Comparison of ENCODE assay signal across 1 cellular context in the genomic region with DNA sequence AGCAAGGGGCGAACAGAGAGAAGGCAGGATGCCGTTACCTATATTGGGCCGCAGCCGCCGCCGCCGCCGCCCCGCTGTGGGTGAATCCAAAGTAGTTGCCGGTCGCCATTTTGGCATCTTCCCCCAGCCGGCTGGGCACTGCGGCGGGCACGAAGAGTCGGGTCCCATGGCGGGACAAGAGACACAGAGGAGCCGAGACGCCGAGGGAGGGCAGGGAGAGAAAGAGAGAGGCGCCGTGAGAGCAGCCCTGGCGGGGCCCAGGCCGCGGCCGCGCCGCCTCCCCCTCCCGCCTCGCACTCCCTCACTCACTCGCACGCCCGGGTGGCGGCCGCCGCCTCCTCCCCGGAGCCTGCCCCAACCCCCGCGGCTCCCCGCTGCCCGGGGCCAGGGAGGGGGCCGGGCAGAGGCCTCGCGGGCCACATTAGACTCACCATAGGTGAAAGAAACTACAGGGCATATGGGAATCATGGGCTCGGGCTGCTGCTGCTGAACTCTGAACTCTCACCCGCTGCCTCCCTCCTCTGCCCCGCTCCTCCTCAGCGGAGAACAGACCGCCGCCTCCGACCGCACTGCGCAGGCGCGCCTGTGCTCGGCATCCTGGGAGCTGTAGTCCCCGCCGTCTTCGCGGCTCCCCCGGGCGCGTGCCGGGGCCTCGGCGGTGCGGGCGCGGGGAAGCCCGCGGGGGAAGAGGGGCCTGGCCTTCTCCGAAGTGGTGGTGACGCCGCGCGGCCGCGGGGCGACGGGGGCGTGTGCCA.
A peak's percentile ranks its signal among the peaks of the same experiment; 100 is the strongest.
TF ChIP-seq lines count a peak whose summit lies in the region.

Gene ZFR, minus strand, starts transcription at position 550 of the 755 bp plus-strand sequence. Its CDS starts 82 bp downstream, at position 468.

TF ChIP-seq in K562, 482 proteins besides CTCF, POLR2A, EP300 and RAD21 (continued from another document and continues in another):
- TF ChIP-seq, protein P1, sequence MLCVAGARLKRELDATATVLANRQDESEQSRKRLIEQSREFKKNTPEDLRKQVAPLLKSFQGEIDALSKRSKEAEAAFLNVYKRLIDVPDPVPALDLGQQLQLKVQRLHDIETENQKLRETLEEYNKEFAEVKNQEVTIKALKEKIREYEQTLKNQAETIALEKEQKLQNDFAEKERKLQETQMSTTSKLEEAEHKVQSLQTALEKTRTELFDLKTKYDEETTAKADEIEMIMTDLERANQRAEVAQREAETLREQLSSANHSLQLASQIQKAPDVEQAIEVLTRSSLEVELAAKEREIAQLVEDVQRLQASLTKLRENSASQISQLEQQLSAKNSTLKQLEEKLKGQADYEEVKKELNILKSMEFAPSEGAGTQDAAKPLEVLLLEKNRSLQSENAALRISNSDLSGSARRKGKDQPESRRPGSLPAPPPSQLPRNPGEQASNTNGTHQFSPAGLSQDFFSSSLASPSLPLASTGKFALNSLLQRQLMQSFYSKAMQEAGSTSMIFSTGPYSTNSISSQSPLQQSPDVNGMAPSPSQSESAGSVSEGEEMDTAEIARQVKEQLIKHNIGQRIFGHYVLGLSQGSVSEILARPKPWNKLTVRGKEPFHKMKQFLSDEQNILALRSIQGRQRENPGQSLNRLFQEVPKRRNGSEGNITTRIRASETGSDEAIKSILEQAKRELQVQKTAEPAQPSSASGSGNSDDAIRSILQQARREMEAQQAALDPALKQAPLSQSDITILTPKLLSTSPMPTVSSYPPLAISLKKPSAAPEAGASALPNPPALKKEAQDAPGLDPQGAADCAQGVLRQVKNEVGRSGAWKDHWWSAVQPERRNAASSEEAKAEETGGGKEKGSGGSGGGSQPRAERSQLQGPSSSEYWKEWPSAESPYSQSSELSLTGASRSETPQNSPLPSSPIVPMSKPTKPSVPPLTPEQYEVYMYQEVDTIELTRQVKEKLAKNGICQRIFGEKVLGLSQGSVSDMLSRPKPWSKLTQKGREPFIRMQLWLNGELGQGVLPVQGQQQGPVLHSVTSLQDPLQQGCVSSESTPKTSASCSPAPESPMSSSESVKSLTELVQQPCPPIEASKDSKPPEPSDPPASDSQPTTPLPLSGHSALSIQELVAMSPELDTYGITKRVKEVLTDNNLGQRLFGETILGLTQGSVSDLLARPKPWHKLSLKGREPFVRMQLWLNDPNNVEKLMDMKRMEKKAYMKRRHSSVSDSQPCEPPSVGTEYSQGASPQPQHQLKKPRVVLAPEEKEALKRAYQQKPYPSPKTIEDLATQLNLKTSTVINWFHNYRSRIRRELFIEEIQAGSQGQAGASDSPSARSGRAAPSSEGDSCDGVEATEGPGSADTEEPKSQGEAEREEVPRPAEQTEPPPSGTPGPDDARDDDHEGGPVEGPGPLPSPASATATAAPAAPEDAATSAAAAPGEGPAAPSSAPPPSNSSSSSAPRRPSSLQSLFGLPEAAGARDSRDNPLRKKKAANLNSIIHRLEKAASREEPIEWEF (CRISPR knock-in tag; IDR thresholded peaks at IDR 0.05) = no peak
- TF ChIP-seq, protein P2, sequence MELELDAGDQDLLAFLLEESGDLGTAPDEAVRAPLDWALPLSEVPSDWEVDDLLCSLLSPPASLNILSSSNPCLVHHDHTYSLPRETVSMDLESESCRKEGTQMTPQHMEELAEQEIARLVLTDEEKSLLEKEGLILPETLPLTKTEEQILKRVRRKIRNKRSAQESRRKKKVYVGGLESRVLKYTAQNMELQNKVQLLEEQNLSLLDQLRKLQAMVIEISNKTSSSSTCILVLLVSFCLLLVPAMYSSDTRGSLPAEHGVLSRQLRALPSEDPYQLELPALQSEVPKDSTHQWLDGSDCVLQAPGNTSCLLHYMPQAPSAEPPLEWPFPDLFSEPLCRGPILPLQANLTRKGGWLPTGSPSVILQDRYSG (tag; conservative IDR thresholded peaks at IDR 0.05; ENCODE audit: low read depth) = peak; percentile 86
- TF ChIP-seq BRD9 (IDR thresholded peaks at IDR 0.05; ENCODE audit: low read depth, partially characterized antibody) (no peak), PTRF (tag; IDR thresholded peaks at IDR 0.05) (no peak), HNRNPH1 (optimal IDR thresholded peaks at IDR 0.05; ENCODE audit: low read depth, low read length) (no peak), ZNF780A (CRISPR knock-in tag; IDR thresholded peaks at IDR 0.05) (no peak), TBP (optimal IDR thresholded peaks at IDR 0.05; ENCODE audit: low read depth, low read length) (peak; percentile 76), ZNF282 (CRISPR knock-in tag; IDR thresholded peaks at IDR 0.05) (peak; percentile 94; the same call in 1 of the 2 replicates), ZNF274 (IDR thresholded peaks at IDR 0.05; ENCODE audit: borderline replicate concordance, low read depth, low read length) (no peak), SMARCE1 (IDR thresholded peaks at IDR 0.05) (no peak), GTF3C2 (IDR thresholded peaks at IDR 0.05; ENCODE audit: borderline replicate concordance, extremely low read depth, insufficient read length) (no peak), SMARCC2 (IDR thresholded peaks at IDR 0.05; ENCODE audit: low read depth) (no peak), E2F5 (CRISPR knock-in tag; IDR thresholded peaks at IDR 0.05) (no peak), U2AF2 (optimal IDR thresholded peaks at IDR 0.05; ENCODE audit: low read depth, low read length) (no peak), HLTF (IDR thresholded peaks at IDR 0.05) (no peak; the same call in 1 of the 2 replicates), ZNF695 (CRISPR knock-in tag; IDR thresholded peaks at IDR 0.05) (no peak), RBM15 (IDR thresholded peaks at IDR 0.05; ENCODE audit: insufficient read depth, low read length) (no peak; the same call in 1 of the 2 replicates), WHSC1 (IDR thresholded peaks at IDR 0.05; ENCODE audit: low read length) (no peak), XRCC4 (IDR thresholded peaks at IDR 0.05; ENCODE audit: extremely low read depth, insufficient read depth, insufficient read length) (no peak), ZBTB8A (IDR thresholded peaks at IDR 0.05; ENCODE audit: partially characterized antibody) (no peak), STAT6 (CRISPR knock-in tag; IDR thresholded peaks at IDR 0.05) (no peak), ZNF197 (CRISPR knock-in tag; IDR thresholded peaks at IDR 0.05; ENCODE audit: low read depth) (no peak), FOXJ2 (tag; IDR thresholded peaks at IDR 0.05) (no peak), CC2D1A (IDR thresholded peaks at IDR 0.05) (no peak), ARID2 (IDR thresholded peaks at IDR 0.05) (no peak), HMG20B (CRISPR knock-in tag; IDR thresholded peaks at IDR 0.05) (no peak), CREB5 (CRISPR knock-in tag; IDR thresholded peaks at IDR 0.05) (no peak), GTF2F1 (IDR thresholded peaks at IDR 0.05; ENCODE audit: low read depth, low read length) (peak; percentile 76; the same call in 1 of the 2 replicates), MLX (CRISPR knock-in tag; conservative IDR thresholded peaks at IDR 0.05) (peak in 1 of 2 experiments; percentile 63; a peak in 1 of 4 replicates), ARHGAP35 (IDR thresholded peaks at IDR 0.05; ENCODE audit: partially characterized antibody) (no peak), TEAD4 (IDR thresholded peaks at IDR 0.05; ENCODE audit: low read length) (no peak; the same call in 1 of the 2 replicates), TEAD4 (CRISPR knock-in tag; IDR thresholded peaks at IDR 0.05; ENCODE audit: borderline replicate concordance) (no peak), PHB2 (IDR thresholded peaks at IDR 0.05; ENCODE audit: low read depth) (no peak), ERF (CRISPR knock-in tag; IDR thresholded peaks at IDR 0.05) (no peak), YBX1 (IDR thresholded peaks at IDR 0.05) (no peak), MYBL2 (IDR thresholded peaks at IDR 0.05; ENCODE audit: low read depth) (no peak), MYBL2 (CRISPR knock-in tag; IDR thresholded peaks at IDR 0.05; ENCODE audit: borderline replicate concordance) (no peak)
- TF ChIP-seq, protein P3, sequence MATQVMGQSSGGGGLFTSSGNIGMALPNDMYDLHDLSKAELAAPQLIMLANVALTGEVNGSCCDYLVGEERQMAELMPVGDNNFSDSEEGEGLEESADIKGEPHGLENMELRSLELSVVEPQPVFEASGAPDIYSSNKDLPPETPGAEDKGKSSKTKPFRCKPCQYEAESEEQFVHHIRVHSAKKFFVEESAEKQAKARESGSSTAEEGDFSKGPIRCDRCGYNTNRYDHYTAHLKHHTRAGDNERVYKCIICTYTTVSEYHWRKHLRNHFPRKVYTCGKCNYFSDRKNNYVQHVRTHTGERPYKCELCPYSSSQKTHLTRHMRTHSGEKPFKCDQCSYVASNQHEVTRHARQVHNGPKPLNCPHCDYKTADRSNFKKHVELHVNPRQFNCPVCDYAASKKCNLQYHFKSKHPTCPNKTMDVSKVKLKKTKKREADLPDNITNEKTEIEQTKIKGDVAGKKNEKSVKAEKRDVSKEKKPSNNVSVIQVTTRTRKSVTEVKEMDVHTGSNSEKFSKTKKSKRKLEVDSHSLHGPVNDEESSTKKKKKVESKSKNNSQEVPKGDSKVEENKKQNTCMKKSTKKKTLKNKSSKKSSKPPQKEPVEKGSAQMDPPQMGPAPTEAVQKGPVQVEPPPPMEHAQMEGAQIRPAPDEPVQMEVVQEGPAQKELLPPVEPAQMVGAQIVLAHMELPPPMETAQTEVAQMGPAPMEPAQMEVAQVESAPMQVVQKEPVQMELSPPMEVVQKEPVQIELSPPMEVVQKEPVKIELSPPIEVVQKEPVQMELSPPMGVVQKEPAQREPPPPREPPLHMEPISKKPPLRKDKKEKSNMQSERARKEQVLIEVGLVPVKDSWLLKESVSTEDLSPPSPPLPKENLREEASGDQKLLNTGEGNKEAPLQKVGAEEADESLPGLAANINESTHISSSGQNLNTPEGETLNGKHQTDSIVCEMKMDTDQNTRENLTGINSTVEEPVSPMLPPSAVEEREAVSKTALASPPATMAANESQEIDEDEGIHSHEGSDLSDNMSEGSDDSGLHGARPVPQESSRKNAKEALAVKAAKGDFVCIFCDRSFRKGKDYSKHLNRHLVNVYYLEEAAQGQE (CRISPR knock-in tag; IDR thresholded peaks at IDR 0.05; ENCODE audit: low read depth) = 0 out of 2 replicates have a peak, but pooled peaks have one; percentile 16
